ENCODE assay signal across 8 cellular contexts in the genomic region with DNA sequence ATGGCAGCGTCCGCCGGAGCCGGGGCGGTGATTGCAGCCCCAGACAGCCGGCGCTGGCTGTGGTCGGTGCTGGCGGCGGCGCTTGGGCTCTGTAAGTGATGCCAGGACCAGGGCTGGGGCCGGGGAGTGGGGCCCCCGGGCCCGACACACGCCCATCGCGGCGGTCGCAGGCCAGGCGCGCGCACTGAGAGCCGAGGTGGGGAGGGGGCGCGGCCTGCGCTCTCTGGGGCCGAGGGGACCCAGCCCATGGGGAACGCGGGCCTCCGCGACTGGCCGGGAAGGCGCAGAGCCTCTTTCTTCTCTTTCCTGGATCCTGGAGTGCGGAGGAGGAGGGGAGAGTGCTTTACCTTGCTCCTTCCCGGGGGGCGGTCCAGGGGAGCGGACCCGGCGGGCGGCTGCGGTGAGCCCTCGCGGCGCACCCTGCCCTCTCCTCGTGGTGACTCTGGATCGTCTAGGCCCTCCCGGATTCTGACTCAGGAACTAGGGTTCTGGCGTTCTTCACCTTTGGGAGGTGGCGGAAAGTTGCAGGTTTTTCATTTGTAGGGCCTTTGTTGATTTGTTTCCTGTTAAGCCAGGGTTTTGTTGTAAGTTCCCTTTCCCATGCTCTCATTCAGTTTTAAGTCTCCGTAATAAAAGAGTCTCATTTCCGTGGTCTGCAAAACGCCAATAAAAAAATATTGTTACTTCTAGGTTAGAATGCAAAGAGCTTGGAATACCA. TPM values are rescaled to one million over a fixed set of nuclear protein-coding genes. Genes with fewer than 3 reads are reported as not detected.
DNase-seq lines count a peak whose midpoint lies in the region; ATAC-seq and TF ChIP-seq lines count a peak whose summit lies in the region.

No MANE protein-coding gene starts in this region.

- no peaks in the 10 kb centered on the region for H3K36me3 Mint-ChIP-seq in stimulated activated naive CD8-positive, alpha-beta T cell treated with anti-CD3 and anti-CD28 coated beads, Interleukin-15, Interleukin-2, amounts not matched to agents 100 ng/mL and 50 ng/mL, for 24 hours (ENCODE audit: low read depth)

- H3K4me3 ChIP-seq in lower leg skin (ENCODE audit: low read depth, poor library complexity, severe bottlenecking), result peak overlapping the region; percentile 88

- peak; percentile 26 for ATAC-seq in GM21526 (IDR thresholded peaks at IDR 0.05; ENCODE audit: low FRiP score, unreplicated experiment)

- peaks cover 56% of the 10 kb centered on the region for H3K4me1 Mint-ChIP-seq in stimulated activated naive CD8-positive, alpha-beta T cell treated with anti-CD3 and anti-CD28 coated beads, Interleukin-15, Interleukin-2, amounts not matched to agents 100 ng/mL and 50 ng/mL, for 24 hours (ENCODE audit: low read depth)

- DNase-seq in Daoy (ENCODE audit: low read depth), result peak; percentile 72
- DNase-seq in HT1080 (ENCODE audit: low read depth), result peak; percentile 54
- peak in 3 of 5 donors; percentile 16 to 19 (median 19) for DNase-seq in T-helper 1 cell
- peak in 1 of 2 donors; percentile 88 for DNase-seq in lower leg skin (ENCODE audit: low spot score in 2 of 2)
- no peak for DNase-seq in cerebellar nuclear complex (lab: John Stamatoyannopoulos, UW)

- intact Hi-C loops in lower leg skin (cut with DNase I; ENCODE audit: low total_unique reads), result loop anchor here (10.0 kb wide), 1 partner anchor 82 kb away; no protein-coding TSS in a partner anchor

- TF ChIP-seq CTCF in lower leg skin (IDR thresholded peaks at IDR 0.05), result no peak

- 1 to 2% methylated on average over 19 to 39 of the region's 52 CpGs for WGBS in lower leg skin, 2 donors

- H3K4me3 Mint-ChIP-seq in stimulated activated naive CD8-positive, alpha-beta T cell treated with anti-CD3 and anti-CD28 coated beads, Interleukin-15, Interleukin-2, amounts not matched to agents 100 ng/mL and 50 ng/mL, for 24 hours, result peak overlapping the region; percentile 86

- no peaks in the 10 kb centered on the region for H3K9me3 Mint-ChIP-seq in stimulated activated naive CD8-positive, alpha-beta T cell treated with anti-CD3 and anti-CD28 coated beads, Interleukin-15, Interleukin-2, amounts not matched to agents 100 ng/mL and 50 ng/mL, for 24 hours

- no peak for TF ChIP-seq POLR2A in lower leg skin (IDR thresholded peaks at IDR 0.05)

- H3K27ac ChIP-seq in cingulate gyrus (ENCODE audit: low read depth, low read length), result peak overlapping the region; percentile 49

- peak overlapping the region; percentile 75 for H3K27ac Mint-ChIP-seq in stimulated activated naive CD8-positive, alpha-beta T cell treated with anti-CD3 and anti-CD28 coated beads, Interleukin-15, Interleukin-2, amounts not matched to agents 100 ng/mL and 50 ng/mL, for 24 hours

- H3K27me3 Mint-ChIP-seq in stimulated activated naive CD8-positive, alpha-beta T cell treated with anti-CD3 and anti-CD28 coated beads, Interleukin-15, Interleukin-2, amounts not matched to agents 100 ng/mL and 50 ng/mL, for 24 hours, result no peaks in the 10 kb centered on the region

RNA-seq across cellular contexts. Expression of a gene that starts 0.5 kb away (rescaled TPM):
- total RNA-seq in Daoy (2014; rRNA removed; shearing (Covaris generic)), result 52.1 and 66.0 TPM in 2 replicates
- 67.6 and 70.0 TPM in 2 replicates for total RNA-seq in HT1080 (2014; rRNA removed; shearing (Covaris generic))
- 46.2 and 55.0 TPM in 2 replicates for polyA plus RNA-seq in HT1080 (2015; cell fraction: cytosol; rRNA removed)
- polyA plus RNA-seq in HT1080 (2015; cell fraction: nucleus; rRNA removed), result 43.0 and 51.1 TPM in 2 replicates
- 10 to 100 TPM; 24.9 to 54.6 (median 30.9) TPM for total RNA-seq in lower leg skin

Comparison
In these comparisons a context has a peak if more than half of its experiments do, and no peak if none do; other contexts are left out.
1. DNase-seq: peak in Daoy (single experiment), HT1080 (single experiment) and T-helper 1 cell (3 of 5); none in cerebellar nuclear complex (0 of 2).